ENCODE assay signal across 12 cellular contexts in genomic region chr10:117439243-117439912, GRCh38.
DNase-seq lines count a peak whose midpoint lies in the region; ATAC-seq and TF ChIP-seq lines count a peak whose summit lies in the region.
"Had no signal": no experiment of that assay in that cellular context is flagged by ENCODE, and none has a peak within 500 bp of the region (broad histone marks: within the 10 kb centered on the region; RNA-seq: fewer than 3 reads in every experiment).

No MANE protein-coding gene starts in this region.

- H3K4me3 ChIP-seq in foreskin fibroblast (ENCODE audit: low read depth in 1 of 2, low read length in 2 of 2): no peak overlapping the region
- H3K4me3 ChIP-seq: cardiac muscle cell, skin epidermis had no signal

- peaks cover 53% of the 10 kb centered on the region for H3K4me1 Mint-ChIP-seq in CD14-positive monocyte

- DNase-seq in CD14-positive monocyte (ENCODE audit: low spot score): no peak
- DNase-seq in RPMI7951 (ENCODE audit: low read depth): peak; percentile 75
- DNase-seq in foreskin fibroblast: peak; percentile 91
- peak in 8 of 10 donors; percentile 33 to 92 (median 56) for DNase-seq in posterior cingulate gyrus
- DNase-seq in dermis blood vessel endothelial cell: no peak
- DNase-seq in NOMO-1 treated with dmso at 0.1 percent for 144 hours (lab: John Stamatoyannopoulos, UW; ENCODE audit: unreplicated experiment): no peak
- no peak for DNase-seq in activated naive CD4-positive, alpha-beta T cell treated with anti-CD3 and anti-CD28 coated beads, Interleukin-2, amount 50 U/mL, for 72 hours (ENCODE audit: low spot score in 2 of 2)
- DNase-seq: Caco-2, NCI-H1694 treated with DMSO at 0.1 percent for 48 hours had no signal

- TF ChIP-seq CTCF in CD14-positive monocyte (IDR thresholded peaks at IDR 0.05) (no peak), foreskin fibroblast (IDR thresholded peaks at IDR 0.05; ENCODE audit: low read depth, low read length) (no peak)

- intact Hi-C loops in CD14-positive monocyte (cut with micrococcal nuclease): no loop called here
- intact Hi-C loops in posterior cingulate gyrus (cut with DNase I): no loop called here

- ATAC-seq in HG02870 (IDR thresholded peaks at IDR 0.05; ENCODE audit: unreplicated experiment): no peak
- ATAC-seq in activated naive CD4-positive, alpha-beta T cell treated with anti-CD3 and anti-CD28 coated beads, Interleukin-2, amount 50 U/mL, for 72 hours: no peak

- H3K27ac Mint-ChIP-seq in CD14-positive monocyte: peak overlapping the region in 4 of 7 donors; percentile 37 to 76 (median 58)
- H3K27ac Mint-ChIP-seq in activated naive CD4-positive, alpha-beta T cell treated with anti-CD3 and anti-CD28 coated beads, Interleukin-2, amount 50 U/mL, for 72 hours: no peak overlapping the region

- peaks cover 0 to 3% (median 2%) of the 10 kb centered on the region in 3 donors for H3K27me3 Mint-ChIP-seq in CD14-positive monocyte (ENCODE audit: low read depth in 3 of 3)

- H3K36me3 Mint-ChIP-seq in CD14-positive monocyte: no peaks in the 10 kb centered on the region
- H3K36me3 Mint-ChIP-seq in activated naive CD4-positive, alpha-beta T cell treated with anti-CD3 and anti-CD28 coated beads, Interleukin-2, amount 50 U/mL, for 72 hours: no peaks in the 10 kb centered on the region

- H3K9me3 Mint-ChIP-seq in CD14-positive monocyte: peaks cover 0 to 7% (median 2%) of the 10 kb centered on the region in 7 donors
- H3K9me3 Mint-ChIP-seq in activated naive CD4-positive, alpha-beta T cell treated with anti-CD3 and anti-CD28 coated beads, Interleukin-2, amount 50 U/mL, for 72 hours: peaks cover 4% of the 10 kb centered on the region in 2 donors

- H3K4me3 Mint-ChIP-seq in CD14-positive monocyte: no peak overlapping the region

Comparison
In these comparisons a context has a peak if more than half of its experiments do, and no peak if none do; other contexts are left out.
1. DNase-seq: peak in RPMI7951 (single experiment), foreskin fibroblast (2 of 2) and posterior cingulate gyrus (8 of 10); none in CD14-positive monocyte (single experiment), dermis blood vessel endothelial cell (single experiment), NOMO-1 treated with dmso at 0.1 percent for 144 hours (single experiment) and activated naive CD4-positive, alpha-beta T cell treated with anti-CD3 and anti-CD28 coated beads, Interleukin-2, amount 50 U/mL, for 72 hours (0 of 2).
2. H3K27ac Mint-ChIP-seq: peak in CD14-positive monocyte (4 of 7); none in activated naive CD4-positive, alpha-beta T cell treated with anti-CD3 and anti-CD28 coated beads, Interleukin-2, amount 50 U/mL, for 72 hours (0 of 2).